Comparison of ENCODE assay signal across 14 cellular contexts in genomic region chr14:69441948-69442347, GRCh38. TPM values are rescaled to one million over a fixed set of nuclear protein-coding genes. Genes with fewer than 3 reads are reported as not detected.
A peak's percentile ranks its signal among the peaks of the same experiment; 100 is the strongest.
DNase-seq lines count a peak whose midpoint lies in the region; ATAC-seq, FAIRE-seq and TF ChIP-seq lines count a peak whose summit lies in the region.
"Had no signal": no experiment of that assay in that cellular context is flagged by ENCODE, and none has a peak within 500 bp of the region (broad histone marks: within the 10 kb centered on the region; RNA-seq: fewer than 3 reads in every experiment).

No MANE protein-coding gene starts in this region.

- H3K27ac Mint-ChIP-seq in activated naive CD8-positive, alpha-beta T cell treated with anti-CD3 and anti-CD28 coated beads, Interleukin-2, amount 50 U/mL, for 24 hours = peak overlapping the region; percentile 29

- intact Hi-C loops in sigmoid colon (cut with DNase I) = no loop called here

- peak; percentile 85 for ATAC-seq in HG03095 (IDR thresholded peaks at IDR 0.05; ENCODE audit: unreplicated experiment)
- no peak for ATAC-seq in activated naive CD8-positive, alpha-beta T cell treated with anti-CD3 and anti-CD28 coated beads, Interleukin-2, amount 50 U/mL, for 24 hours
- ATAC-seq: sciatic nerve had no signal

- H3K9me3 ChIP-seq in sigmoid colon = no peaks in the 10 kb centered on the region

- H3K36me3 ChIP-seq in GM06990 (ENCODE audit: control insufficient read depth, insufficient read depth, low read length) (peaks cover 2% of the 10 kb centered on the region), sigmoid colon (peaks cover 0 to 7% (median 0%) of the 10 kb centered on the region in 4 donors)

- no peak for TF ChIP-seq EP300 in sigmoid colon (IDR thresholded peaks at IDR 0.05)

- H3K4me3 Mint-ChIP-seq in activated naive CD8-positive, alpha-beta T cell treated with anti-CD3 and anti-CD28 coated beads, Interleukin-2, amount 50 U/mL, for 24 hours = peak overlapping the region; percentile 39
- H3K4me3 Mint-ChIP-seq: CD8-positive, alpha-beta memory T cell had no signal

- peaks cover 26% of the 10 kb centered on the region for H3K36me3 Mint-ChIP-seq in activated naive CD8-positive, alpha-beta T cell treated with anti-CD3 and anti-CD28 coated beads, Interleukin-2, amount 50 U/mL, for 24 hours (ENCODE audit: low read depth)

- H3K27ac ChIP-seq in sigmoid colon = no peak overlapping the region

- DNase-seq in GM06990 (ENCODE audit: extremely low read depth, insufficient read length) = peak; percentile 58
- no peak for DNase-seq in GM19239 (ENCODE audit: insufficient read length, low spot score)
- no peak for DNase-seq in activated naive CD8-positive, alpha-beta T cell treated with anti-CD3 and anti-CD28 coated beads, Interleukin-2, amount 50 U/mL, for 24 hours
- DNase-seq in retina = no peak
- no peak for DNase-seq in SKM-1 (lab: John Stamatoyannopoulos, UW; ENCODE audit: unreplicated experiment)
- DNase-seq in activated naive CD4-positive, alpha-beta T cell treated with anti-CD3 and anti-CD28 coated beads, Interleukin-2, amount 50 U/mL, for 16 hours = no peak
- DNase-seq in sigmoid colon = no peak
- DNase-seq: caudate nucleus; CD8-positive, alpha-beta memory T cell; mammary epithelial cell; NCI-H2107 had no signal

- no peaks in the 10 kb centered on the region for H3K4me1 ChIP-seq in sigmoid colon

- H3K4me1 Mint-ChIP-seq in activated naive CD8-positive, alpha-beta T cell treated with anti-CD3 and anti-CD28 coated beads, Interleukin-2, amount 50 U/mL, for 24 hours = peaks cover 16% of the 10 kb centered on the region

- WGBS in sigmoid colon, 2 donors = 73 to 86% methylated on average over 5 of the region's 5 CpGs

- TF ChIP-seq POLR2A in sigmoid colon (IDR thresholded peaks at IDR 0.05) = no peak

- no peaks in the 10 kb centered on the region for H3K9me3 Mint-ChIP-seq in activated naive CD8-positive, alpha-beta T cell treated with anti-CD3 and anti-CD28 coated beads, Interleukin-2, amount 50 U/mL, for 24 hours
- H3K9me3 Mint-ChIP-seq: CD8-positive, alpha-beta memory T cell had no signal

- H3K27me3 ChIP-seq in GM06990 (replicated peaks; ENCODE audit: control insufficient read depth, insufficient read depth, low read length) (no peaks in the 10 kb centered on the region), sigmoid colon (no peaks in the 10 kb centered on the region)

- no peaks in the 10 kb centered on the region for H3K27me3 Mint-ChIP-seq in activated naive CD8-positive, alpha-beta T cell treated with anti-CD3 and anti-CD28 coated beads, Interleukin-2, amount 50 U/mL, for 24 hours
- H3K27me3 Mint-ChIP-seq: CD8-positive, alpha-beta memory T cell had no signal

- FAIRE-seq in GM19239 (lab: Jason Lieb, UNC) = peak; percentile 96

- TF ChIP-seq CTCF in GM06990 (IDR thresholded peaks at IDR 0.05; ENCODE audit: insufficient read depth, low read length, poor library complexity, severe bottlenecking) (no peak), sigmoid colon (IDR thresholded peaks at IDR 0.05) (no peak)

- H3K4me3 ChIP-seq in GM06990 (replicated peaks; ENCODE audit: low read depth, low read length) (no peak overlapping the region), sigmoid colon (no peak overlapping the region)

RNA-seq across cellular contexts. Expression of gene PLEKHD1, which starts 42.6 kb away (rescaled TPM):
- total RNA-seq in sigmoid colon = under 1 TPM in 3 of 4 donors, not detected in 1; under 0.01 to 0.55 (median 0.16) TPM
- polyA plus RNA-seq in sigmoid colon = under 1 TPM in 2 of 3 donors, not detected in 1; under 0.01 to 0.06 TPM
- total RNA-seq: fibroblast of villous mesenchyme, mammary epithelial cell, sciatic nerve had no signal
- polyA plus RNA-seq: mammary epithelial cell had no signal

RNA-seq across cellular contexts. Expression of gene SLC39A9, which starts 43.5 kb away (rescaled TPM):
- total RNA-seq in sigmoid colon = 10 to 100 TPM; 39.0 to 47.4 (median 42.0) TPM
- 10 to 100 TPM; 11.4 to 32.5 (median 17.6) TPM for polyA plus RNA-seq in sigmoid colon

RNA-seq across cellular contexts. Expression of gene ERH, which starts 43.8 kb away (rescaled TPM):
- 100 to 1,000 TPM in 2 of 4 donors, 10 to 100 TPM in 2; 65.6 to 106 (median 87.9) TPM for total RNA-seq in sigmoid colon
- polyA plus RNA-seq in sigmoid colon = 100 to 1,000 TPM; 136 to 168 (median 157) TPM
